In genomic region chr12:67434653-67435375, GRCh38 we compare ENCODE assay signal across 9 cellular contexts.
DNase-seq lines count a peak whose midpoint lies in the region; ATAC-seq and TF ChIP-seq lines count a peak whose summit lies in the region.
"Had no signal": no experiment of that assay in that cellular context is flagged by ENCODE, and none has a peak within 500 bp of the region (broad histone marks: within the 10 kb centered on the region; RNA-seq: fewer than 3 reads in every experiment).

No MANE protein-coding gene starts in this region.

- H3K4me3 ChIP-seq in astrocyte of the cerebellum (ENCODE audit: low read depth, low read length) = no peak overlapping the region
- no peak overlapping the region for H3K4me3 ChIP-seq in tibial artery
- H3K4me3 ChIP-seq in mesendoderm (ENCODE audit: low read length) = no peak overlapping the region
- H3K4me3 ChIP-seq: dorsolateral prefrontal cortex had no signal

- H3K4me2 ChIP-seq in mesendoderm (ENCODE audit: low read length) = no peak overlapping the region

- no peak overlapping the region for H2BK5ac ChIP-seq in mesendoderm (ENCODE audit: low read length)

- no peak overlapping the region for H2BK15ac ChIP-seq in mesendoderm (replicated peaks; ENCODE audit: low read depth)

- TF ChIP-seq CTCF in astrocyte of the cerebellum (IDR thresholded peaks at IDR 0.05; ENCODE audit: low read depth, low read length, missing control alignments) (no peak), tibial artery (IDR thresholded peaks at IDR 0.05) (no peak)

- intact Hi-C loops in tibial artery (cut with DNase I; ENCODE audit: low total_unique reads) = loop anchor here (10.0 kb wide), 1 partner anchor 510 kb away; no protein-coding TSS in a partner anchor

- H3K79me1 ChIP-seq in mesendoderm (ENCODE audit: low read length) = no peaks in the 10 kb centered on the region

- DNase-seq in HK-2 (ENCODE audit: unreplicated experiment) = peak; percentile 44
- peak; percentile 88 for DNase-seq in astrocyte of the cerebellum (ENCODE audit: low read depth)
- DNase-seq in iris pigment epithelial cell (ENCODE audit: low read depth) = peak; percentile 98
- DNase-seq in tibial artery = peak in 1 of 2 donors; percentile 54
- DNase-seq in NCI-H1436 (lab: John Stamatoyannopoulos, UW) = no peak
- no peak for DNase-seq in NAMALWA (ENCODE audit: low spot score)
- no peak for DNase-seq in mesendoderm
- DNase-seq: dorsolateral prefrontal cortex had no signal

- no peak for ATAC-seq in HG02973 (IDR thresholded peaks at IDR 0.05; ENCODE audit: unreplicated experiment)

- H3K4ac ChIP-seq in mesendoderm (ENCODE audit: low read depth, low read length) = no peak overlapping the region

- no peak overlapping the region for H3K56ac ChIP-seq in mesendoderm (ENCODE audit: low read length)

- no peak overlapping the region for H4K8ac ChIP-seq in mesendoderm (ENCODE audit: low read depth, low read length)

- H3K79me2 ChIP-seq in mesendoderm (ENCODE audit: control insufficient read depth, insufficient read depth, low read length) = no peaks in the 10 kb centered on the region

- WGBS in mesendoderm (ENCODE audit: extremely low coverage, insufficient coverage, low lambda C conversion rate) = no CpG with 5 or more reads among the region's 3 CpGs

- H3K9me3 ChIP-seq in tibial artery = no peaks in the 10 kb centered on the region

- H4K5ac ChIP-seq in mesendoderm (ENCODE audit: low read length) = no peak overlapping the region

- H3K9ac ChIP-seq in mesendoderm (ENCODE audit: low read length) = no peak overlapping the region

- in situ Hi-C loops in astrocyte of the cerebellum (cut with HindIII; ENCODE audit: low sequenced_read_pairs) = no loop called here

- no peak overlapping the region for H3K23ac ChIP-seq in mesendoderm (ENCODE audit: low read length)

- H2BK120ac ChIP-seq in mesendoderm (ENCODE audit: low read depth, low read length) = no peak overlapping the region

- no peak overlapping the region for H3K18ac ChIP-seq in mesendoderm (ENCODE audit: low read length)

- no peaks in the 10 kb centered on the region for H3K36me3 ChIP-seq in tibial artery
- H3K36me3 ChIP-seq in mesendoderm (ENCODE audit: control insufficient read depth, insufficient read depth, low read length) = no peaks in the 10 kb centered on the region

- no peaks in the 10 kb centered on the region for H3K27me3 ChIP-seq in tibial artery
- H3K27me3 ChIP-seq in mesendoderm (ENCODE audit: insufficient read depth, low read length, poor library complexity) = no peaks in the 10 kb centered on the region
- H3K27me3 ChIP-seq: dorsolateral prefrontal cortex had no signal

- no peak overlapping the region for H2AK5ac ChIP-seq in mesendoderm (ENCODE audit: low read length)

- H3K4me1 ChIP-seq in tibial artery = peaks cover 3 to 47% (median 30%) of the 10 kb centered on the region in 4 donors
- H3K4me1 ChIP-seq in mesendoderm (ENCODE audit: control insufficient read depth, low read depth, low read length) = no peaks in the 10 kb centered on the region

- H3K27ac ChIP-seq in tibial artery = peak overlapping the region; percentile 72 to 73
- no peak overlapping the region for H3K27ac ChIP-seq in mesendoderm (ENCODE audit: low read depth, low read length)

Comparison
In these comparisons a context has a peak if more than half of its experiments do, and no peak if none do; other contexts are left out.
1. DNase-seq: peak in HK-2 (single experiment), astrocyte of the cerebellum (single experiment) and iris pigment epithelial cell (single experiment); none in NCI-H1436 (single experiment), NAMALWA (single experiment) and mesendoderm (single experiment).